In genomic region chr4:101730291-101731117, GRCh38 we compare ENCODE assay signal across 8 cellular contexts.
DNase-seq lines count a peak whose midpoint lies in the region; ATAC-seq and TF ChIP-seq lines count a peak whose summit lies in the region.

No MANE protein-coding gene starts in this region.

- H3K27me3 ChIP-seq in dorsolateral prefrontal cortex (no peaks in the 10 kb centered on the region), lung (ENCODE audit: control insufficient read depth, insufficient read depth) (no peaks in the 10 kb centered on the region)

- H3K27ac ChIP-seq in dorsolateral prefrontal cortex (no peak overlapping the region), lung (ENCODE audit: low read depth in 1 of 2, low read length in 1 of 2) (no peak overlapping the region)

- H3K36me3 ChIP-seq in lung (ENCODE audit: control insufficient read depth in 2 of 2, insufficient read depth in 2 of 2, low read length in 2 of 2) = no peaks in the 10 kb centered on the region

- peak; percentile 57 for DNase-seq in AG09309 (ENCODE audit: low read depth)
- DNase-seq in NCI-H2107 treated with DMSO at 0.1 percent for 48 hours (lab: John Stamatoyannopoulos, UW; ENCODE audit: unreplicated experiment) = peak; percentile 32
- peak; percentile 43 for DNase-seq in activated CD4-positive, CD25-positive, alpha-beta regulatory T cell treated with anti-CD3 and anti-CD28 coated beads, Interleukin-2, amount 50 U/mL, for 72 hours
- peak in 5 of 10 donors; percentile 4 to 59 (median 35) for DNase-seq in dorsolateral prefrontal cortex
- peak; percentile 71 for DNase-seq in lung (ENCODE audit: low spot score)
- DNase-seq in stimulated activated CD8-positive, alpha-beta memory T cell treated with anti-CD3 and anti-CD28 coated beads, Interleukin-4, amount 100 ng/mL, for 48 hours = peak; percentile 61

- peak; percentile 68 for TF ChIP-seq CTCF in AG09309 (IDR thresholded peaks at IDR 0.05; ENCODE audit: control insufficient read depth, insufficient read depth, low read depth, low read length, missing control alignments)
- peak; percentile 19 to 77 (median 62) for TF ChIP-seq CTCF in dorsolateral prefrontal cortex (IDR thresholded peaks at IDR 0.05 in 54 of 56, conservative IDR thresholded peaks at IDR 0.05 in 2 of 56; ENCODE audit: low read depth in 1 of 56, partially characterized antibody in 56 of 56)
- peak; percentile 34 for TF ChIP-seq CTCF in lung (IDR thresholded peaks at IDR 0.05; ENCODE audit: control extremely low read depth, extremely low read depth)

- intact Hi-C loops in dorsolateral prefrontal cortex (cut with DNase I) = no loop called here

- H3K4me3 ChIP-seq in AG09309 (ENCODE audit: control insufficient read depth, low read depth, low read length) (no peak overlapping the region), dorsolateral prefrontal cortex (no peak overlapping the region), lung (no peak overlapping the region)

- H3K9me3 ChIP-seq in lung (ENCODE audit: control insufficient read depth in 2 of 2, insufficient read depth in 1 of 2, low read length in 1 of 2) = no peaks in the 10 kb centered on the region

- H3K4me1 ChIP-seq in lung (ENCODE audit: control insufficient read depth in 2 of 2, insufficient read depth in 2 of 2, low read length in 2 of 2) = no peaks in the 10 kb centered on the region

- ATAC-seq in GM18511 (IDR thresholded peaks at IDR 0.05; ENCODE audit: unreplicated experiment) (peak; percentile 98), HG02981 (IDR thresholded peaks at IDR 0.05; ENCODE audit: unreplicated experiment) (peak; percentile 94), lung (ENCODE audit: insufficient read depth, low FRiP score) (peak; percentile 89)

- WGBS in lung, 2 donors = 44 to 57% methylated on average over 4 of the region's 4 CpGs
